In genomic region chr14:57493467-57494181, GRCh38 we compare ENCODE assay signal across 10 cellular contexts. TPM values are rescaled to one million over a fixed set of nuclear protein-coding genes. Genes with fewer than 3 reads are reported as not detected.
DNase-seq lines count a peak whose midpoint lies in the region; ATAC-seq lines count a peak whose summit lies in the region.
"Had no signal": no experiment of that assay in that cellular context is flagged by ENCODE, and none has a peak within 500 bp of the region (broad histone marks: within the 10 kb centered on the region; RNA-seq: fewer than 3 reads in every experiment).

TSS of gene CCDC198 (minus strand) at chr14:57493857. CDS start at chr14:57493715, 142 bp downstream.

- peak; percentile 42 for ATAC-seq in GM18520 (IDR thresholded peaks at IDR 0.05; ENCODE audit: unreplicated experiment)
- ATAC-seq in GM21737 (IDR thresholded peaks at IDR 0.05; ENCODE audit: unreplicated experiment), result peak; percentile 80
- peak; percentile 81 for ATAC-seq in HG03460 (IDR thresholded peaks at IDR 0.05; ENCODE audit: unreplicated experiment)
- ATAC-seq in left lobe of liver, result peak; percentile 90

- DNase-seq in left lobe of liver (ENCODE audit: low spot score) (peak; percentile 67), NOMO-1 treated with dmso at 0.1 percent for 144 hours (lab: John Stamatoyannopoulos, UW; ENCODE audit: unreplicated experiment) (no peak), NCI-H510A (lab: John Stamatoyannopoulos, UW) (no peak)
- no peak for DNase-seq in stimulated activated CD4-positive, alpha-beta T cell treated with anti-CD3 and anti-CD28 coated beads, Interleukin-1b, Interleukin-23, amount 100 ng/mL, for 48 hours
- DNase-seq in activated CD4-positive, alpha-beta T cell treated with anti-CD3 and anti-CD28 coated beads, Interleukin-2, amount 50 U/mL, for 4 hours, result no peak
- DNase-seq: NCI-H774 had no signal

RNA-seq across cellular contexts. Expression of gene CCDC198, which starts in this region (rescaled TPM):
- total RNA-seq in left lobe of liver, result 27.4 TPM
- total RNA-seq: IMR-90 had no signal
